23 cellular contexts compared by ENCODE assay signal in genomic region chr14:64811676-64812075, GRCh38.
A peak's percentile ranks its signal among the peaks of the same experiment; 100 is the strongest.
DNase-seq lines count a peak whose midpoint lies in the region; ATAC-seq and TF ChIP-seq lines count a peak whose summit lies in the region.
"Had no signal": no experiment of that assay in that cellular context is flagged by ENCODE, and none has a peak within 500 bp of the region (broad histone marks: within the 10 kb centered on the region; RNA-seq: fewer than 3 reads in every experiment).

No MANE protein-coding gene starts in this region.

- DNase-seq in EL (peak; percentile 19), NCI-H69 (lab: John Stamatoyannopoulos, UW) (peak; percentile 14), choroid plexus epithelial cell (ENCODE audit: low read depth) (peak; percentile 8), memory B cell (ENCODE audit: low spot score in 2 of 2) (no peak), body of pancreas (no peak)
- DNase-seq: activated CD4-positive, alpha-beta T cell treated with anti-CD3 and anti-CD28 coated beads for 48 hours; anterior cingulate cortex; effector memory CD8-positive, alpha-beta T cell; HCEC 1CT; hippocampal formation; left cardiac atrium; NCI-H1048; ovary; small intestine; stimulated activated naive B cell treated with anti-CD40 and anti-IgM and Interleukin-4, amounts not matched to agents 10 μg/mL and 1 μg/mL and 100 μg/mL, for 72 hours; upper lobe of left lung had no signal

- TF ChIP-seq CTCF in choroid plexus epithelial cell (conservative IDR thresholded peaks at IDR 0.05; ENCODE audit: low read depth, low read length): no peak
- TF ChIP-seq CTCF in body of pancreas (IDR thresholded peaks at IDR 0.05): no peak

- TF ChIP-seq POLR2A in body of pancreas (IDR thresholded peaks at IDR 0.05): no peak

- H3K4me3 Mint-ChIP-seq in memory B cell: no peak overlapping the region
- H3K4me3 Mint-ChIP-seq: activated naive CD4-positive, alpha-beta T cell treated with anti-CD3 and anti-CD28 coated beads, Interleukin-2, amount 50 U/mL, for 24 hours; effector memory CD8-positive, alpha-beta T cell; stimulated activated naive B cell treated with anti-CD40 and anti-IgM and Interleukin-4, amounts not matched to agents 10 μg/mL and 1 μg/mL and 100 μg/mL, for 72 hours had no signal

- ATAC-seq in memory B cell (ENCODE audit: low read depth) (no peak), HG02870 (IDR thresholded peaks at IDR 0.05; ENCODE audit: unreplicated experiment) (no peak), GM18861 (IDR thresholded peaks at IDR 0.05; ENCODE audit: unreplicated experiment) (no peak), body of pancreas (no peak), GM19023 (IDR thresholded peaks at IDR 0.05; ENCODE audit: unreplicated experiment) (no peak)

- H3K4me1 Mint-ChIP-seq in memory B cell: peaks cover 3% of the 10 kb centered on the region
- H3K4me1 Mint-ChIP-seq: activated naive CD4-positive, alpha-beta T cell treated with anti-CD3 and anti-CD28 coated beads, Interleukin-2, amount 50 U/mL, for 24 hours had no signal

- no peaks in the 10 kb centered on the region for H3K36me3 Mint-ChIP-seq in memory B cell
- H3K36me3 Mint-ChIP-seq: activated naive CD4-positive, alpha-beta T cell treated with anti-CD3 and anti-CD28 coated beads, Interleukin-2, amount 50 U/mL, for 24 hours; stimulated activated naive B cell treated with anti-CD40 and anti-IgM and Interleukin-4, amounts not matched to agents 10 μg/mL and 1 μg/mL and 100 μg/mL, for 72 hours had no signal

- peaks cover 11% of the 10 kb centered on the region for H3K4me1 ChIP-seq in body of pancreas

- WGBS in body of pancreas, 2 donors: 0 to 17% methylated on average over 1 of the region's 1 CpG

- H3K27me3 Mint-ChIP-seq in memory B cell: peaks cover 15% of the 10 kb centered on the region

- intact Hi-C loops in body of pancreas (cut with DNase I): no loop called here

- H3K36me3 ChIP-seq in body of pancreas (replicated peaks in 1 of 2; ENCODE audit: insufficient read depth in 1 of 2, low read depth in 2 of 2): no peaks in the 10 kb centered on the region
- H3K36me3 ChIP-seq: BLaER1, ovary, upper lobe of left lung had no signal

- no peaks in the 10 kb centered on the region for H3K9me3 Mint-ChIP-seq in memory B cell
- H3K9me3 Mint-ChIP-seq: activated naive CD4-positive, alpha-beta T cell treated with anti-CD3 and anti-CD28 coated beads, Interleukin-2, amount 50 U/mL, for 24 hours; effector memory CD8-positive, alpha-beta T cell; stimulated activated naive B cell treated with anti-CD40 and anti-IgM and Interleukin-4, amounts not matched to agents 10 μg/mL and 1 μg/mL and 100 μg/mL, for 72 hours had no signal

- no peaks in the 10 kb centered on the region for H3K9me3 ChIP-seq in body of pancreas
- H3K9me3 ChIP-seq: BLaER1, esophagus muscularis mucosa, ovary, upper lobe of left lung had no signal

- H3K27me3 ChIP-seq in body of pancreas: no peaks in the 10 kb centered on the region
- H3K27me3 ChIP-seq: BLaER1, esophagus muscularis mucosa, ovary, upper lobe of left lung had no signal

- H3K27ac ChIP-seq in body of pancreas: peak overlapping the region in 2 of 4 donors; percentile 2 to 61
- H3K27ac ChIP-seq: BLaER1, esophagus muscularis mucosa, ovary, upper lobe of left lung had no signal

- no peak overlapping the region for H3K4me3 ChIP-seq in choroid plexus epithelial cell (ENCODE audit: low read depth, low read length)
- H3K4me3 ChIP-seq in body of pancreas: no peak overlapping the region
- H3K4me3 ChIP-seq: BLaER1, coronary artery, esophagus muscularis mucosa, ovary, upper lobe of left lung had no signal

- peak overlapping the region; percentile 28 for H3K27ac Mint-ChIP-seq in memory B cell
- H3K27ac Mint-ChIP-seq: activated naive CD4-positive, alpha-beta T cell treated with anti-CD3 and anti-CD28 coated beads, Interleukin-2, amount 50 U/mL, for 24 hours; effector memory CD8-positive, alpha-beta T cell; stimulated activated naive B cell treated with anti-CD40 and anti-IgM and Interleukin-4, amounts not matched to agents 10 μg/mL and 1 μg/mL and 100 μg/mL, for 72 hours had no signal

Comparison
In these comparisons a context has a peak if more than half of its experiments do, and no peak if none do; other contexts are left out.
1. DNase-seq: peak in EL (single experiment), NCI-H69 (single experiment) and choroid plexus epithelial cell (single experiment); none in memory B cell (0 of 2) and body of pancreas (0 of 4).